In genomic region chr5:41625571-41625970, GRCh38 we compare ENCODE assay signal across 35 cellular contexts.
"Had no signal": no experiment of that assay in that cellular context is flagged by ENCODE, and none has a peak within 500 bp of the region (broad histone marks: within the 10 kb centered on the region; RNA-seq: fewer than 3 reads in every experiment).

No MANE protein-coding gene starts in this region.

- H3K36me3 Mint-ChIP-seq: activated CD8-positive, alpha-beta memory T cell treated with anti-CD3 and anti-CD28 coated beads, Interleukin-2, amount 10 ng/mL, durations not matched to agents 7 days and 5 days; activated naive CD4-positive, alpha-beta T cell treated with anti-CD3 and anti-CD28 coated beads, Interleukin-2, amount 50 U/mL, for 24 hours; activated naive CD8-positive, alpha-beta T cell treated with anti-CD3 and anti-CD28 coated beads for 36 hours had no signal

- H3K9me3 ChIP-seq: adrenal gland, body of pancreas, esophagus muscularis mucosa, gastroesophageal sphincter, heart right ventricle had no signal

- ATAC-seq: activated CD4-positive, CD25-positive, alpha-beta regulatory T cell treated with anti-CD3 and anti-CD28 coated beads, Interleukin-2, amount 50 U/mL, for 24 hours; activated CD8-positive, alpha-beta memory T cell treated with anti-CD3 and anti-CD28 coated beads, Interleukin-2, amount 10 ng/mL, durations not matched to agents 7 days and 5 days; activated CD8-positive, alpha-beta T cell treated with anti-CD3 and anti-CD28 coated beads, Interleukin-2, amount 10 ng/mL, durations not matched to agents 7 days and 5 days; activated naive CD8-positive, alpha-beta T cell treated with anti-CD3 and anti-CD28 coated beads, Interleukin-2, amount 50 U/mL, for 24 hours; body of pancreas; effector memory CD8-positive, alpha-beta T cell; foreskin keratinocyte; gastroesophageal sphincter; heart right ventricle; T-helper 17 cell had no signal

- H3K27ac ChIP-seq: adrenal gland, body of pancreas, esophagus muscularis mucosa, foreskin keratinocyte, gastroesophageal sphincter, heart right ventricle, WERI-Rb-1 had no signal

- H3K4me3 ChIP-seq: adrenal gland, body of pancreas, esophagus muscularis mucosa, gastroesophageal sphincter, heart right ventricle had no signal

- H3K9me3 Mint-ChIP-seq: activated B cell treated with CpG ODN at 0.5 μM for 24 hours; activated naive CD8-positive, alpha-beta T cell treated with anti-CD3 and anti-CD28 coated beads for 36 hours; activated T-helper 1 cell treated with anti-CD3 and anti-CD28 coated beads, Interleukin-12 subunit alpha, Interleukin-12 subunit beta, Interleukin-2, Interleukin-4 antibody, amounts not matched to agents 30 ng/mL and 10 ng/mL and 1 ng/mL, durations not matched to agents 14 hours and 24 hours and 36 hours; activated T-helper 2 cell treated with anti-CD3 and anti-CD28 coated beads, Interferon-gamma antibody, Interleukin-2, Interleukin-4, amounts not matched to agents 10 μg/mL and 5 μg/mL and 100 μg/mL, durations not matched to agents 14 hours and 24 hours and 36 hours; T-helper 2 cell treated with Interferon-gamma antibody and Interleukin-4, amounts not matched to agents 5 μg/mL and 100 μg/mL, for 36 hours had no signal

- H3K27ac Mint-ChIP-seq: activated B cell treated with CpG ODN at 0.5 μM for 24 hours; activated CD8-positive, alpha-beta memory T cell treated with anti-CD3 and anti-CD28 coated beads, Interleukin-2, amount 10 ng/mL, durations not matched to agents 7 days and 5 days; activated CD8-positive, alpha-beta T cell treated with anti-CD3 and anti-CD28 coated beads, Interleukin-2, amount 10 ng/mL, durations not matched to agents 7 days and 5 days; activated naive CD4-positive, alpha-beta T cell treated with anti-CD3 and anti-CD28 coated beads for 36 hours; activated naive CD4-positive, alpha-beta T cell treated with anti-CD3 and anti-CD28 coated beads, Interleukin-2, amount 50 U/mL, for 24 hours; activated naive CD8-positive, alpha-beta T cell treated with anti-CD3 and anti-CD28 coated beads for 36 hours; activated naive CD8-positive, alpha-beta T cell treated with anti-CD3 and anti-CD28 coated beads, Interleukin-2, amount 50 U/mL, for 24 hours; activated T-helper 1 cell treated with anti-CD3 and anti-CD28 coated beads, Interleukin-12 subunit alpha, Interleukin-12 subunit beta, Interleukin-2, Interleukin-4 antibody, amounts not matched to agents 30 ng/mL and 10 ng/mL and 1 ng/mL, durations not matched to agents 14 hours and 24 hours and 36 hours; activated T-helper 2 cell treated with anti-CD3 and anti-CD28 coated beads, Interferon-gamma antibody, Interleukin-2, Interleukin-4, amounts not matched to agents 10 μg/mL and 5 μg/mL and 100 μg/mL, durations not matched to agents 14 hours and 24 hours and 36 hours; effector memory CD8-positive, alpha-beta T cell; T-helper 17 cell; T-helper 2 cell treated with Interferon-gamma antibody and Interleukin-4, amounts not matched to agents 5 μg/mL and 100 μg/mL, for 36 hours had no signal

- H3K4me1 Mint-ChIP-seq: activated B cell treated with CpG ODN at 0.5 μM for 24 hours; activated CD8-positive, alpha-beta memory T cell treated with anti-CD3 and anti-CD28 coated beads, Interleukin-2, amount 10 ng/mL, durations not matched to agents 7 days and 5 days; activated naive CD4-positive, alpha-beta T cell treated with anti-CD3 and anti-CD28 coated beads, Interleukin-2, amount 50 U/mL, for 24 hours; activated naive CD8-positive, alpha-beta T cell treated with anti-CD3 and anti-CD28 coated beads for 36 hours; activated naive CD8-positive, alpha-beta T cell treated with anti-CD3 and anti-CD28 coated beads, Interleukin-2, amount 50 U/mL, for 24 hours; T-helper 17 cell had no signal

- H3K36me3 ChIP-seq: adrenal gland, esophagus muscularis mucosa, gastroesophageal sphincter, heart right ventricle, WERI-Rb-1 had no signal

- H3K27me3 Mint-ChIP-seq: activated B cell treated with CpG ODN at 0.5 μM for 24 hours; activated CD8-positive, alpha-beta memory T cell treated with anti-CD3 and anti-CD28 coated beads, Interleukin-2, amount 10 ng/mL, durations not matched to agents 7 days and 5 days; activated naive CD8-positive, alpha-beta T cell treated with anti-CD3 and anti-CD28 coated beads for 36 hours; activated naive CD8-positive, alpha-beta T cell treated with anti-CD3 and anti-CD28 coated beads, Interleukin-2, amount 50 U/mL, for 24 hours had no signal

- H3K4me1 ChIP-seq: adrenal gland, body of pancreas, esophagus muscularis mucosa, foreskin keratinocyte, gastroesophageal sphincter, heart right ventricle had no signal

- H3K4me3 Mint-ChIP-seq: activated B cell treated with CpG ODN at 0.5 μM for 24 hours; activated CD8-positive, alpha-beta memory T cell treated with anti-CD3 and anti-CD28 coated beads, Interleukin-2, amount 10 ng/mL, durations not matched to agents 7 days and 5 days; activated CD8-positive, alpha-beta T cell treated with anti-CD3 and anti-CD28 coated beads, Interleukin-2, amount 10 ng/mL, durations not matched to agents 7 days and 5 days; activated naive CD4-positive, alpha-beta T cell treated with anti-CD3 and anti-CD28 coated beads for 36 hours; activated naive CD4-positive, alpha-beta T cell treated with anti-CD3 and anti-CD28 coated beads, Interleukin-2, amount 50 U/mL, for 24 hours; activated naive CD8-positive, alpha-beta T cell treated with anti-CD3 and anti-CD28 coated beads for 36 hours; activated naive CD8-positive, alpha-beta T cell treated with anti-CD3 and anti-CD28 coated beads, Interleukin-2, amount 50 U/mL, for 24 hours; activated T-helper 1 cell treated with anti-CD3 and anti-CD28 coated beads, Interleukin-12 subunit alpha, Interleukin-12 subunit beta, Interleukin-2, Interleukin-4 antibody, amounts not matched to agents 30 ng/mL and 10 ng/mL and 1 ng/mL, durations not matched to agents 14 hours and 24 hours and 36 hours; effector memory CD8-positive, alpha-beta T cell; T-helper 17 cell; T-helper 2 cell treated with Interferon-gamma antibody and Interleukin-4, amounts not matched to agents 5 μg/mL and 100 μg/mL, for 36 hours had no signal

- DNase-seq: activated B cell treated with CpG ODN at 0.5 μM for 24 hours; activated CD4-positive, alpha-beta T cell treated with anti-CD3 and anti-CD28 coated beads for 48 hours; activated CD4-positive, alpha-beta T cell treated with anti-CD3 and anti-CD28 coated beads, Interleukin-2, amount 50 U/mL, for 1 hour; activated CD4-positive, alpha-beta T cell treated with anti-CD3 and anti-CD28 coated beads, Interleukin-2, amount 50 U/mL, for 48 hours; activated CD8-positive, alpha-beta memory T cell treated with anti-CD3 and anti-CD28 coated beads, Interleukin-2, amount 10 ng/mL, durations not matched to agents 7 days and 5 days; activated CD8-positive, alpha-beta memory T cell treated with anti-CD3 and anti-CD28 coated beads, Interleukin-2, amount 50 U/mL, for 4 hours; activated CD8-positive, alpha-beta T cell treated with anti-CD3 and anti-CD28 coated beads, Interleukin-2, amount 10 ng/mL, durations not matched to agents 7 days and 5 days; activated effector memory CD4-positive, alpha-beta T cell treated with anti-CD3 and anti-CD28 coated beads, Interleukin-2, amount 50 U/mL, for 16 hours; activated naive CD4-positive, alpha-beta T cell treated with anti-CD3 and anti-CD28 coated beads for 36 hours; activated naive CD8-positive, alpha-beta T cell treated with anti-CD3 and anti-CD28 coated beads for 36 hours; activated naive CD8-positive, alpha-beta T cell treated with anti-CD3 and anti-CD28 coated beads, Interleukin-2, amount 50 U/mL, for 24 hours; activated T-cell treated with anti-CD3 and anti-CD28 coated beads, Interleukin-2, amount 50 U/mL, for 1 hour; activated T-cell treated with anti-CD3 and anti-CD28 coated beads, Interleukin-2, amount 50 U/mL, for 48 hours; adrenal gland; amygdala; aorta; body of pancreas; caudate nucleus; cortex of kidney; dermis blood vessel endothelial cell; effector CD4-positive, alpha-beta T cell; effector memory CD8-positive, alpha-beta T cell; erythroblast; foreskin keratinocyte; heart right ventricle; T-helper 17 cell; T1000; WERI-Rb-1 had no signal

- H3K27me3 ChIP-seq: adrenal gland, body of pancreas, esophagus muscularis mucosa, foreskin keratinocyte, gastroesophageal sphincter, heart right ventricle had no signal
